In genomic region chr10:72691470-72692056, GRCh38 we compare ENCODE assay signal across 8 cellular contexts. TPM values are rescaled to one million over a fixed set of nuclear protein-coding genes. Genes with fewer than 3 reads are reported as not detected.
DNase-seq lines count a peak whose midpoint lies in the region; ATAC-seq and TF ChIP-seq lines count a peak whose summit lies in the region.

No MANE protein-coding gene starts in this region.

- no peak for TF ChIP-seq POLR2A in spleen (IDR thresholded peaks at IDR 0.05)

- H3K36me3 Mint-ChIP-seq in activated CD4-positive, alpha-beta memory T cell treated with anti-CD3 and anti-CD28 coated beads, Interleukin-2, amount 10 ng/mL, durations not matched to agents 7 days and 5 days (ENCODE audit: low read depth) = no peaks in the 10 kb centered on the region

- peak overlapping the region; percentile 78 to 98 (median 96) for H3K27ac ChIP-seq in spleen

- DNase-seq in COLO829 (ENCODE audit: low spot score) (peak; percentile 72), HuH-7.5 (ENCODE audit: low spot score) (peak; percentile 71), iPS DF 4.7 (ENCODE audit: extremely low read depth, low spot score) (peak; percentile 75), spleen (no peak), 8988T (no peak), HK-2 (ENCODE audit: unreplicated experiment) (no peak)
- no peak for DNase-seq in activated CD4-positive, alpha-beta memory T cell treated with anti-CD3 and anti-CD28 coated beads, Interleukin-2, amount 10 ng/mL, durations not matched to agents 7 days and 5 days

- H3K36me3 ChIP-seq in spleen = no peaks in the 10 kb centered on the region

- H3K9me3 ChIP-seq in spleen = no peaks in the 10 kb centered on the region

- POLR2A ChIA-PET in activated CD4-positive, alpha-beta memory T cell treated with anti-CD3 and anti-CD28 coated beads, Interleukin-2, amount 10 ng/mL, durations not matched to agents 7 days and 5 days (lab: Charles Lee) = interaction anchor here (0.6 to 4.1 kb wide), 14 partner anchors 9 to 556 kb away, joined by 3 to 28 read pairs (median 5); partner anchors contain the start of genes DNAJC9, MICU1 and P4HA1

- 26 to 30% (median 28%) methylated on average over 15 of the region's 15 CpGs for WGBS in spleen, 5 donors

- no peaks in the 10 kb centered on the region for H3K27me3 ChIP-seq in spleen (replicated peaks in 1 of 7)

- peaks cover 9 to 49% (median 38%) of the 10 kb centered on the region in 6 donors for H3K4me1 ChIP-seq in spleen

- peaks cover 6% of the 10 kb centered on the region for H3K27me3 Mint-ChIP-seq in activated CD4-positive, alpha-beta memory T cell treated with anti-CD3 and anti-CD28 coated beads, Interleukin-2, amount 10 ng/mL, durations not matched to agents 7 days and 5 days

- peak overlapping the region; percentile 75 for H3K4me3 Mint-ChIP-seq in activated CD4-positive, alpha-beta memory T cell treated with anti-CD3 and anti-CD28 coated beads, Interleukin-2, amount 10 ng/mL, durations not matched to agents 7 days and 5 days

- peak overlapping the region; percentile 50 to 92 (median 68) for H3K4me3 ChIP-seq in spleen

- no peak for TF ChIP-seq CTCF in spleen (IDR thresholded peaks at IDR 0.05 in 8 of 11, conservative IDR thresholded peaks at IDR 0.05 in 3 of 11)

- peaks cover 31% of the 10 kb centered on the region for H3K4me1 Mint-ChIP-seq in activated CD4-positive, alpha-beta memory T cell treated with anti-CD3 and anti-CD28 coated beads, Interleukin-2, amount 10 ng/mL, durations not matched to agents 7 days and 5 days

- H3K9me3 Mint-ChIP-seq in activated CD4-positive, alpha-beta memory T cell treated with anti-CD3 and anti-CD28 coated beads, Interleukin-2, amount 10 ng/mL, durations not matched to agents 7 days and 5 days = no peaks in the 10 kb centered on the region

- no peak overlapping the region for H3K27ac Mint-ChIP-seq in activated CD4-positive, alpha-beta memory T cell treated with anti-CD3 and anti-CD28 coated beads, Interleukin-2, amount 10 ng/mL, durations not matched to agents 7 days and 5 days

- CTCF ChIA-PET in activated CD4-positive, alpha-beta memory T cell treated with anti-CD3 and anti-CD28 coated beads, Interleukin-2, amount 10 ng/mL, durations not matched to agents 7 days and 5 days (lab: Charles Lee) = interaction anchor here (0.5 to 1.4 kb wide), 8 partner anchors 8 to 444 kb away, joined by 3 to 8 read pairs (median 4); no protein-coding TSS in a partner anchor

- intact Hi-C loops in spleen (cut with DNase I; ENCODE audit: low total_unique reads) = loop anchor here (5.0 to 10.0 kb wide), 2 partner anchors 67 to 141 kb away; partner anchors contain the start of gene MICU1

- ATAC-seq in HG03354 (IDR thresholded peaks at IDR 0.05; ENCODE audit: poor library complexity, severe bottlenecking, unreplicated experiment) = no peak

RNA-seq across cellular contexts. Expression of gene MCU, which starts 0.4 kb away (rescaled TPM):
- total RNA-seq in activated CD4-positive, alpha-beta memory T cell treated with anti-CD3 and anti-CD28 coated beads, Interleukin-2, amount 10 ng/mL, durations not matched to agents 7 days and 5 days = 10 to 100 TPM; 14.5 to 16.1 TPM
- 10 to 100 TPM; 17.0 to 29.2 (median 25.3) TPM for total RNA-seq in spleen
- 10 to 100 TPM in 1 of 3 donors, 1 to 10 TPM in 2; 7.2 to 11.8 (median 7.7) TPM for polyA plus RNA-seq in spleen

Comparison
In these comparisons a context has a peak if more than half of its experiments do, and no peak if none do; other contexts are left out.
1. DNase-seq: peak in COLO829 (single experiment), HuH-7.5 (single experiment) and iPS DF 4.7 (single experiment); none in activated CD4-positive, alpha-beta memory T cell treated with anti-CD3 and anti-CD28 coated beads, Interleukin-2, amount 10 ng/mL, durations not matched to agents 7 days and 5 days (single experiment), spleen (single experiment), 8988T (single experiment) and HK-2 (single experiment).